In genomic region chr11:108536783-108537182, GRCh38 we compare ENCODE assay signal across 15 cellular contexts.
"Had no signal": no experiment of that assay in that cellular context is flagged by ENCODE, and none has a peak within 500 bp of the region (broad histone marks: within the 10 kb centered on the region; RNA-seq: fewer than 3 reads in every experiment).

No MANE protein-coding gene starts in this region.

- H3K4me3 ChIP-seq: colonic mucosa, hepatocyte, sigmoid colon, SK-N-MC, tibial artery had no signal

- DNase-seq: activated B cell treated with CpG ODN at 0.5 μM for 24 hours; activated CD4-positive, alpha-beta memory T cell treated with anti-CD3 and anti-CD28 coated beads, Interleukin-2, amount 10 ng/mL, durations not matched to agents 7 days and 5 days; activated CD4-positive, alpha-beta T cell treated with anti-CD3 and anti-CD28 coated beads for 48 hours; activated naive CD4-positive, alpha-beta T cell; activated T-cell treated with anti-CD3 and anti-CD28 coated beads, Interleukin-2, amount 50 U/mL, for 1 hour; anterior cingulate cortex; colonic mucosa; naive thymus-derived CD4-positive, alpha-beta T cell; sigmoid colon; stimulated activated naive CD4-positive, alpha-beta T cell treated with Interleukin-2 at 50 U/mL for 16 hours; tibial artery had no signal

- ATAC-seq: activated T-helper 17 cell treated with anti-CD3 and anti-CD28 coated beads, Interleukin-2, amount 50 U/mL, for 72 hours; naive thymus-derived CD4-positive, alpha-beta T cell had no signal

- H3K27ac ChIP-seq: colonic mucosa, hepatocyte, sigmoid colon, SK-N-MC, tibial artery, vagina had no signal
